Comparison of ENCODE assay signal across 1 cellular context in the genomic region with DNA sequence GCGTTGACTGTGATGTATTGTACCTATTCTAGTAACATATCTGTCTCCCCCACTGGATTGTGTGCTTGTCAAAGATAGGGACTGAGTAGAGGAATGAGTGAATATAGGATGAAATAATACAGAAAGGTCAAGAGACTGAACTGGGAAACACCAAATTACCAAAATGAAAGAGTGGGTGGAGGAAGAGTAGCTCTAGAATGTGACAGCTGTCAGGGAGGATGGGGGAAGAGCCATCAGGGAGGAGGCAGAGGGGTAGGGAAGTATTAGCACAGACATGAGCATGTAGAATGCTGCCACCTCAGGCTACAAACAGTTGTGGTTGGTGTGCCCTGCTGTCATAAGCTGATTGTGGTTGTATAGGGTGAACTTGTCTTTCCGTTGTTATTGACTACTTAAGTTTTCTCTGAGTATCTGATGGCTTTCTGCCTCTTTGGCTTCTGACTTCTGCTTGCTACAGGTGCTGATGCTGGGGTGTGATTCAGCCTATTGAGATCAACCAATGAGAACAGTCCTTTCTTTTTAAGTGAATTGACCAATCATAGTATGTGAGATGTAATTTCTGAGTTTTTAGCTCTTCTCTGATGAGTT.
TF ChIP-seq lines count a peak whose summit lies in the region.

No MANE protein-coding gene starts in this region.

TF ChIP-seq in neural cell, 6 proteins besides CTCF, POLR2A, EP300 and RAD21 (continued from another document):
- no peak for TF ChIP-seq POLR2AphosphoS5 (IDR thresholded peaks at IDR 0.05)
- no peak for TF ChIP-seq TAF1 (IDR thresholded peaks at IDR 0.05; ENCODE audit: low read depth)
